18 cellular contexts compared by ENCODE assay signal in the genomic region with DNA sequence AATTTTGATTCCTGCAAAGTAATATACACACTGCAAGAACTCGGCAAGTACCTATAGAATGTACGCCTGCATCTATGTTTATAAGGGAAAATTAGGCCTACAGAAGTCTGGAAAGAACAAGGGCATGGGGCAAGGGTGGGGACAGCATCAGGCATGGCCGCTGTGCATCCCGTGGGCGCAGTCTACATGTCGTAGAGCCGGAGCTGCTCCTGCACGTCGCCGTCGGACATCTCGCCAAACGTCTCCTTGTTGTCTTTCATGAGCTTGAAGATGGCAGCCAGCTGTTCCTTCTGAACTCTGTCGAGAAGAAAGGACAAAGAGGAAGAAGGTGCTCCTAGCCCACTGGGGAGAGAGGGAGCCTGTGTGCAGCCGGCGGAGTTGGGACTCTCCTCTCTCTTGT.
DNase-seq lines count a peak whose midpoint lies in the region; ATAC-seq, FAIRE-seq and TF ChIP-seq lines count a peak whose summit lies in the region.
"Had no signal": no experiment of that assay in that cellular context is flagged by ENCODE, and none has a peak within 500 bp of the region (broad histone marks: within the 10 kb centered on the region; RNA-seq: fewer than 3 reads in every experiment).

No MANE protein-coding gene starts in this region.

- TF ChIP-seq CTCF in DND-41 (IDR thresholded peaks at IDR 0.05; ENCODE audit: borderline replicate concordance, extremely low read depth, low read length, poor library complexity, severe bottlenecking) (no peak), Loucy (conservative IDR thresholded peaks at IDR 0.05; ENCODE audit: low read length) (no peak)

- H3K9me3 ChIP-seq in DND-41 (ENCODE audit: insufficient read depth, low read length, severe bottlenecking) (no peaks in the 10 kb centered on the region), Loucy (ENCODE audit: insufficient read depth, low read depth, low read length) (no peaks in the 10 kb centered on the region), mucosa of rectum (ENCODE audit: control insufficient read depth in 2 of 2, low read length in 2 of 2) (no peaks in the 10 kb centered on the region)
- H3K9me3 ChIP-seq: BE2C had no signal

- H3F3A ChIP-seq in Loucy (ENCODE audit: low read depth) = peaks cover 6% of the 10 kb centered on the region; the same call in 1 of the 2 replicates

- H3K36me3 ChIP-seq in DND-41 (ENCODE audit: insufficient read depth, low read length) (no peaks in the 10 kb centered on the region), Loucy (ENCODE audit: insufficient read depth, low read length) (no peaks in the 10 kb centered on the region), mucosa of rectum (ENCODE audit: control insufficient read depth in 2 of 2, insufficient read depth in 2 of 2, low read length in 2 of 2) (peaks cover 0 to 4% of the 10 kb centered on the region in 2 donors)

- no peak for ATAC-seq in DND-41 (ENCODE audit: insufficient read depth, low read depth)
- ATAC-seq in HG03108 (IDR thresholded peaks at IDR 0.05; ENCODE audit: unreplicated experiment) = no peak
- ATAC-seq: GM23338 had no signal

- no peak for FAIRE-seq in RCC 7860 (lab: Jason Lieb, UNC)
- FAIRE-seq: A204.1, H54, HTR-8/SVneo had no signal

- H3K4me3 ChIP-seq in DND-41 (ENCODE audit: low read depth in 1 of 2, low read length in 2 of 2) (no peak overlapping the region), Loucy (ENCODE audit: low read length, poor library complexity, severe bottlenecking) (peak overlapping the region; percentile 55), mucosa of rectum (ENCODE audit: low read length in 2 of 2) (no peak overlapping the region)
- H3K4me3 ChIP-seq: GM23338 had no signal

- H3K4me1 ChIP-seq in DND-41 (ENCODE audit: insufficient read depth, low read length) (peaks cover 46% of the 10 kb centered on the region), Loucy (ENCODE audit: insufficient read depth, low read length, poor library complexity, severe bottlenecking) (peaks cover 54% of the 10 kb centered on the region), mucosa of rectum (ENCODE audit: control insufficient read depth in 2 of 2, insufficient read depth in 2 of 2, low read length in 2 of 2) (peaks cover 31 to 54% of the 10 kb centered on the region in 2 donors)

- no peak for DNase-seq in DND-41
- DNase-seq in NCI-H1048 (lab: John Stamatoyannopoulos, UW) = no peak
- no peak for DNase-seq in RCC 7860 (ENCODE audit: low spot score)
- DNase-seq: ACHN; BE2C; CD4-positive, alpha-beta memory T cell; DMS153; DMS79; GF-D8; HCEC 1CT had no signal

- peak overlapping the region; percentile 36; the same call in 1 of the 2 replicates for H3K9ac ChIP-seq in DND-41 (ENCODE audit: low read depth, low read length)
- peak overlapping the region; percentile 66 for H3K9ac ChIP-seq in Loucy (ENCODE audit: low read depth, low read length, poor library complexity, severe bottlenecking)
- no peak overlapping the region for H3K9ac ChIP-seq in mucosa of rectum (ENCODE audit: low read depth in 1 of 2, low read length in 2 of 2)

- H3K9me2 ChIP-seq in Loucy (replicated peaks; ENCODE audit: low read depth, low read length) = no peaks in the 10 kb centered on the region

- H2AFZ ChIP-seq in DND-41 (ENCODE audit: low read depth, low read length) = no peak overlapping the region
- no peak overlapping the region for H2AFZ ChIP-seq in Loucy (ENCODE audit: low read length)
- H2AFZ ChIP-seq: GM23338 had no signal

- H3K27ac ChIP-seq in DND-41 (ENCODE audit: low read length) = peak overlapping the region; percentile 82
- H3K27ac ChIP-seq in mucosa of rectum (ENCODE audit: low read depth in 2 of 2, low read length in 2 of 2) = peak overlapping the region; percentile 64 to 82
- H3K27ac ChIP-seq: HL-60 had no signal

- H3K79me2 ChIP-seq in DND-41 (ENCODE audit: insufficient read depth, low read length) (peaks cover 5% of the 10 kb centered on the region), Loucy (ENCODE audit: insufficient read depth, low read length) (peaks cover 14% of the 10 kb centered on the region)

- H4K20me1 ChIP-seq in DND-41 (ENCODE audit: insufficient read depth, low read length) (no peaks in the 10 kb centered on the region), Loucy (ENCODE audit: insufficient read depth, low read length, poor library complexity, severe bottlenecking) (no peaks in the 10 kb centered on the region)

- H3K27me3 ChIP-seq in DND-41 (ENCODE audit: insufficient read depth, low read length, poor library complexity) (no peaks in the 10 kb centered on the region), Loucy (ENCODE audit: insufficient read depth, low read length, poor library complexity, severe bottlenecking) (no peaks in the 10 kb centered on the region), mucosa of rectum (ENCODE audit: control insufficient read depth in 2 of 2, insufficient read depth in 2 of 2, low read length in 2 of 2) (no peaks in the 10 kb centered on the region)
- H3K27me3 ChIP-seq: BE2C had no signal

- H3K4me2 ChIP-seq in DND-41 (ENCODE audit: insufficient read depth, low read length) = peak overlapping the region; percentile 55; the same call in 1 of the 2 replicates
- peak overlapping the region; percentile 74 for H3K4me2 ChIP-seq in Loucy (ENCODE audit: low read depth, low read length, poor library complexity, severe bottlenecking)
- H3K4me2 ChIP-seq: GM23338 had no signal

Comparison
In these comparisons a context has a peak if more than half of its experiments do, and no peak if none do; other contexts are left out.
1. H3K9ac ChIP-seq: peak in DND-41 (single experiment) and Loucy (single experiment); none in mucosa of rectum (0 of 2).